18 cellular contexts compared by ENCODE assay signal in genomic region chr7:117086788-117087187, GRCh38.
A peak's percentile ranks its signal among the peaks of the same experiment; 100 is the strongest.
DNase-seq lines count a peak whose midpoint lies in the region; ATAC-seq lines count a peak whose summit lies in the region.
"Had no signal": no experiment of that assay in that cellular context is flagged by ENCODE, and none has a peak within 500 bp of the region (broad histone marks: within the 10 kb centered on the region; RNA-seq: fewer than 3 reads in every experiment).

No MANE protein-coding gene starts in this region.

- H3K27ac Mint-ChIP-seq in immature natural killer cell: no peak overlapping the region

- H3K36me3 Mint-ChIP-seq in immature natural killer cell: no peaks in the 10 kb centered on the region

- no peaks in the 10 kb centered on the region for H3K9me3 ChIP-seq in SK-N-MC (ENCODE audit: low read depth, low read length)
- H3K9me3 ChIP-seq: heart right ventricle, left lung, transverse colon had no signal

- peak overlapping the region in 3 of 5 donors; percentile 3 to 45 (median 4) for H3K4me3 Mint-ChIP-seq in immature natural killer cell
- H3K4me3 Mint-ChIP-seq: neural crest cell had no signal

- no peak overlapping the region for H3K9ac ChIP-seq in SK-N-MC (ENCODE audit: insufficient read length)

- H3K36me3 ChIP-seq in SK-N-MC (ENCODE audit: insufficient read depth, low read length): no peaks in the 10 kb centered on the region
- H3K36me3 ChIP-seq: heart right ventricle, left lung, transverse colon, WERI-Rb-1 had no signal

- no peaks in the 10 kb centered on the region for H3K9me3 Mint-ChIP-seq in immature natural killer cell
- H3K9me3 Mint-ChIP-seq: neural crest cell had no signal

- DNase-seq in SK-N-MC (ENCODE audit: low read depth, low spot score): no peak
- no peak for DNase-seq in immature natural killer cell
- no peak for DNase-seq in OCI-M2 (lab: John Stamatoyannopoulos, UW; ENCODE audit: unreplicated experiment)
- DNase-seq in NCI-H1092 (lab: John Stamatoyannopoulos, UW): no peak
- no peak for DNase-seq in CD1c-positive myeloid dendritic cell (ENCODE audit: extremely low spot score)
- DNase-seq: activated T-cell treated with anti-CD3 and anti-CD28 coated beads, Interleukin-2, amount 50 U/mL, for 1 hour; caudate nucleus; heart right ventricle; left lung; NCI-H146; NCI-H524; transverse colon; WERI-Rb-1 had no signal

- H3K4me3 ChIP-seq in SK-N-MC: no peak overlapping the region
- H3K4me3 ChIP-seq: heart right ventricle, left lung, skin epidermis, transverse colon had no signal

- peaks cover 0 to 3% (median 1%) of the 10 kb centered on the region in 3 donors for H3K27me3 Mint-ChIP-seq in immature natural killer cell (ENCODE audit: low read depth in 3 of 3)

- ATAC-seq in GM18858 (IDR thresholded peaks at IDR 0.05; ENCODE audit: unreplicated experiment): peak; percentile 30
- peak; percentile 44 for ATAC-seq in GM21786 (IDR thresholded peaks at IDR 0.05; ENCODE audit: unreplicated experiment)
- ATAC-seq in GM21576 (IDR thresholded peaks at IDR 0.05; ENCODE audit: unreplicated experiment): no peak
- ATAC-seq: left lung had no signal

- H3K27ac ChIP-seq in SK-N-MC: peak overlapping the region; percentile 16; the same call in 1 of the 2 replicates
- H3K27ac ChIP-seq: left lung, skin epidermis, transverse colon, WERI-Rb-1 had no signal

- H3K4me1 Mint-ChIP-seq in immature natural killer cell: peaks cover 19 to 25% of the 10 kb centered on the region in 2 donors
